ENCODE assay signal across 1 cellular context in genomic region chr11:46695345-46696211, GRCh38.
TF ChIP-seq lines count a peak whose summit lies in the region.

No MANE protein-coding gene starts in this region.

TF ChIP-seq in HepG2, 621 proteins besides CTCF, POLR2A, EP300 and RAD21 (continued from another document and continues in another):
- TF ChIP-seq TRAFD1 (CRISPR knock-in tag; IDR thresholded peaks at IDR 0.05; ENCODE audit: borderline replicate concordance), result no peak
- TF ChIP-seq NFKB2 (CRISPR knock-in tag; IDR thresholded peaks at IDR 0.05; ENCODE audit: borderline replicate concordance), result peak; percentile 97
- no peak for TF ChIP-seq KDM1A (CRISPR knock-in tag; IDR thresholded peaks at IDR 0.05)
- no peak for TF ChIP-seq ZNF784 (CRISPR knock-in tag; IDR thresholded peaks at IDR 0.05; ENCODE audit: borderline replicate concordance)
- TF ChIP-seq RELA (CRISPR knock-in tag; IDR thresholded peaks at IDR 0.05), result no peak
- TF ChIP-seq ZBTB25 (CRISPR knock-in tag; IDR thresholded peaks at IDR 0.05), result no peak
- peak; percentile 18; the same call in 1 of the 2 replicates for TF ChIP-seq NR2F6 (IDR thresholded peaks at IDR 0.05)
- TF ChIP-seq NR2F6 (CRISPR knock-in tag; IDR thresholded peaks at IDR 0.05), result peak; percentile 70
- no peak for TF ChIP-seq KDM2A (CRISPR knock-in tag; IDR thresholded peaks at IDR 0.05; ENCODE audit: borderline replicate concordance, low read depth)
- peak; percentile 62; the same call in 1 of the 2 replicates for TF ChIP-seq ZNF773 (CRISPR knock-in tag; IDR thresholded peaks at IDR 0.05; ENCODE audit: borderline replicate concordance)
- TF ChIP-seq ZNF691 (CRISPR knock-in tag; IDR thresholded peaks at IDR 0.05; ENCODE audit: borderline replicate concordance, low read depth), result no peak; the same call in 1 of the 2 replicates
- TF ChIP-seq NFYC (CRISPR knock-in tag; IDR thresholded peaks at IDR 0.05), result no peak; the same call in 1 of the 2 replicates
- TF ChIP-seq ZFP36 (IDR thresholded peaks at IDR 0.05; ENCODE audit: borderline replicate concordance, low read depth, low read length, partially characterized antibody), result no peak
- no peak for TF ChIP-seq RARG (CRISPR knock-in tag; IDR thresholded peaks at IDR 0.05; ENCODE audit: low read depth)
- TF ChIP-seq CSRNP2 (CRISPR knock-in tag; conservative IDR thresholded peaks at IDR 0.05; ENCODE audit: low read depth), result no peak
- TF ChIP-seq ZNF616 (CRISPR knock-in tag; IDR thresholded peaks at IDR 0.05; ENCODE audit: low read depth), result peak; percentile 84; the same call in 1 of the 2 replicates
- no peak for TF ChIP-seq ZSCAN5A (CRISPR knock-in tag; IDR thresholded peaks at IDR 0.05; ENCODE audit: borderline replicate concordance)
- 0 out of 2 replicates have a peak, but pooled peaks have one; percentile 64 for TF ChIP-seq ZNF83 (CRISPR knock-in tag; IDR thresholded peaks at IDR 0.05; ENCODE audit: borderline replicate concordance)
- TF ChIP-seq REST (IDR thresholded peaks at IDR 0.05; ENCODE audit: borderline replicate concordance in 1 of 2, low read depth in 1 of 2, low read length in 2 of 2), result 0 out of 4 replicates have a peak, but pooled peaks of 1 of the 2 experiments have one; percentile 34
- TF ChIP-seq TCF12 (IDR thresholded peaks at IDR 0.05), result no peak
- no peak for TF ChIP-seq TCF12 (CRISPR knock-in tag; IDR thresholded peaks at IDR 0.05)
- TF ChIP-seq ZNF629 (CRISPR knock-in tag; conservative IDR thresholded peaks at IDR 0.05), result peak; percentile 38; the same call in 1 of the 2 replicates
- TF ChIP-seq ZNF224 (CRISPR knock-in tag; IDR thresholded peaks at IDR 0.05), result no peak
- TF ChIP-seq TEAD3 (CRISPR knock-in tag; optimal IDR thresholded peaks at IDR 0.05; ENCODE audit: borderline replicate concordance), result peak; percentile 45
- peak; percentile 83; the same call in 1 of the 2 replicates for TF ChIP-seq ZNF431 (CRISPR knock-in tag; IDR thresholded peaks at IDR 0.05; ENCODE audit: borderline replicate concordance, low read depth)
- TF ChIP-seq EHMT2 (IDR thresholded peaks at IDR 0.05; ENCODE audit: borderline replicate concordance, low read depth, low read length), result no peak
- TF ChIP-seq EZH2 (conservative IDR thresholded peaks at IDR 0.05; ENCODE audit: low read depth, low read length), result no peak
- TF ChIP-seq NFE2L2 (IDR thresholded peaks at IDR 0.05; ENCODE audit: low read length), result no peak
- TF ChIP-seq IKZF5 (CRISPR knock-in tag; IDR thresholded peaks at IDR 0.05), result peak; percentile 76
- TF ChIP-seq ARID3A (IDR thresholded peaks at IDR 0.05; ENCODE audit: low read depth, low read length), result no peak
- no peak; the same call in 1 of the 2 replicates for TF ChIP-seq ZNF891 (CRISPR knock-in tag; IDR thresholded peaks at IDR 0.05)
- TF ChIP-seq MTERF4 (CRISPR knock-in tag; IDR thresholded peaks at IDR 0.05), result no peak
- TF ChIP-seq ZNF546 (CRISPR knock-in tag; conservative IDR thresholded peaks at IDR 0.05), result 0 out of 2 replicates have a peak, but pooled peaks have one; percentile 46
- peak; percentile 53; the same call in 1 of the 2 replicates for TF ChIP-seq ISL2 (CRISPR knock-in tag; IDR thresholded peaks at IDR 0.05)
- TF ChIP-seq NFIB (CRISPR knock-in tag; IDR thresholded peaks at IDR 0.05; ENCODE audit: borderline replicate concordance), result no peak
- no peak for TF ChIP-seq ZBTB34 (CRISPR knock-in tag; IDR thresholded peaks at IDR 0.05)
- TF ChIP-seq IRF9 (CRISPR knock-in tag; IDR thresholded peaks at IDR 0.05; ENCODE audit: borderline replicate concordance), result peak; percentile 38; the same call in 1 of the 2 replicates
- no peak for TF ChIP-seq ZBTB44 (CRISPR knock-in tag; IDR thresholded peaks at IDR 0.05)
- peak; percentile 75; the same call in 1 of the 2 replicates for TF ChIP-seq DNMT3B (CRISPR knock-in tag; conservative IDR thresholded peaks at IDR 0.05)
